ENCODE assay signal across 13 cellular contexts in genomic region chr10:86293323-86293840, GRCh38.
"Had no signal": no experiment of that assay in that cellular context is flagged by ENCODE, and none has a peak within 500 bp of the region (broad histone marks: within the 10 kb centered on the region; RNA-seq: fewer than 3 reads in every experiment).

No MANE protein-coding gene starts in this region.

- H3K9me3 Mint-ChIP-seq: activated B cell treated with CpG ODN at 0.5 μM for 24 hours; activated T-helper 17 cell treated with anti-CD3 and anti-CD28 coated beads, Interleukin-2, amount 50 U/mL, for 72 hours; neural crest cell; stimulated activated naive CD8-positive, alpha-beta T cell treated with anti-CD3 and anti-CD28 coated beads, Interleukin-15, amount 100 ng/mL, for 72 hours; T-helper 1 cell treated with Interleukin-12 subunit alpha and Interleukin-12 subunit beta and Interleukin-4 antibody, amounts not matched to agents 30 μg/mL and 1 μg/mL, for 36 hours had no signal

- H3K27ac Mint-ChIP-seq: activated B cell treated with CpG ODN at 0.5 μM for 24 hours; activated T-helper 17 cell treated with anti-CD3 and anti-CD28 coated beads, Interleukin-2, amount 50 U/mL, for 72 hours; T-helper 1 cell treated with Interleukin-12 subunit alpha and Interleukin-12 subunit beta and Interleukin-4 antibody, amounts not matched to agents 30 μg/mL and 1 μg/mL, for 36 hours had no signal

- H3K4me1 Mint-ChIP-seq: activated T-helper 17 cell treated with anti-CD3 and anti-CD28 coated beads, Interleukin-2, amount 50 U/mL, for 72 hours; neural crest cell; stimulated activated naive CD8-positive, alpha-beta T cell treated with anti-CD3 and anti-CD28 coated beads, Interleukin-15, amount 100 ng/mL, for 72 hours had no signal

- ATAC-seq: activated T-helper 17 cell treated with anti-CD3 and anti-CD28 coated beads, Interleukin-2, amount 50 U/mL, for 72 hours; stimulated activated naive CD8-positive, alpha-beta T cell treated with anti-CD3 and anti-CD28 coated beads, Interleukin-15, amount 100 ng/mL, for 72 hours had no signal

- H3K27ac ChIP-seq: adrenal gland, ovary, thoracic aorta, upper lobe of right lung had no signal

- H3K4me3 Mint-ChIP-seq: activated B cell treated with CpG ODN at 0.5 μM for 24 hours; activated T-helper 17 cell treated with anti-CD3 and anti-CD28 coated beads, Interleukin-2, amount 50 U/mL, for 72 hours; neural crest cell; stimulated activated naive CD8-positive, alpha-beta T cell treated with anti-CD3 and anti-CD28 coated beads, Interleukin-15, amount 100 ng/mL, for 72 hours; T-helper 1 cell treated with Interleukin-12 subunit alpha and Interleukin-12 subunit beta and Interleukin-4 antibody, amounts not matched to agents 30 μg/mL and 1 μg/mL, for 36 hours had no signal

- H3K27me3 ChIP-seq: adrenal gland, ovary, upper lobe of right lung had no signal

- DNase-seq: activated B cell treated with CpG ODN at 0.5 μM for 24 hours; activated CD4-positive, alpha-beta T cell treated with anti-CD3 and anti-CD28 coated beads for 48 hours; activated naive CD4-positive, alpha-beta T cell treated with anti-CD3 and anti-CD28 coated beads, Interleukin-2, amount 50 U/mL, for 16 hours; foreskin fibroblast; stimulated activated CD4-positive, alpha-beta T cell treated with anti-CD3 and anti-CD28 coated beads, Interleukin-1b, Interleukin-23, amount 100 ng/mL, for 48 hours; stimulated activated naive CD8-positive, alpha-beta T cell treated with anti-CD3 and anti-CD28 coated beads, Interleukin-15, amount 100 ng/mL, for 72 hours; upper lobe of right lung had no signal

- H3K4me1 ChIP-seq: adrenal gland, upper lobe of right lung had no signal

- H3K36me3 ChIP-seq: adrenal gland, ovary, thoracic aorta, upper lobe of right lung had no signal

- H3K9me3 ChIP-seq: adrenal gland, ovary, thoracic aorta, upper lobe of right lung had no signal

- H3K4me3 ChIP-seq: adrenal gland, ovary, thoracic aorta, upper lobe of right lung had no signal
